ENCODE assay signal across 19 cellular contexts in genomic region chr18:3827236-3827635, GRCh38.
DNase-seq lines count a peak whose midpoint lies in the region; ATAC-seq, FAIRE-seq and TF ChIP-seq lines count a peak whose summit lies in the region.
"Had no signal": no experiment of that assay in that cellular context is flagged by ENCODE, and none has a peak within 500 bp of the region (broad histone marks: within the 10 kb centered on the region; RNA-seq: fewer than 3 reads in every experiment).

No MANE protein-coding gene starts in this region.

- H3K9ac ChIP-seq in BLaER1 treated with 17β-estradiol and CSF1 and Interleukin-3, amounts not matched to agents 10 nM and 100 nM = no peak overlapping the region
- no peak overlapping the region for H3K9ac ChIP-seq in Karpas-422 (ENCODE audit: low read length)
- no peak overlapping the region for H3K9ac ChIP-seq in GM12878 (ENCODE audit: control insufficient read depth, insufficient read depth, low read length)
- no peak overlapping the region for H3K9ac ChIP-seq in neural progenitor cell

- CTCF ChIA-PET in GM12878 (lab: Yijun Ruan, JAX) = interaction anchor here (0.9 to 2.9 kb wide), 4 partner anchors 8 to 112 kb away, joined by 3 to 11 read pairs (median 6); no protein-coding TSS in a partner anchor

- H3K9me3 Mint-ChIP-seq in neural progenitor cell = peaks cover 3% of the 10 kb centered on the region

- no peaks in the 10 kb centered on the region for H3K27me3 ChIP-seq in BLaER1 treated with 17β-estradiol and CSF1 and Interleukin-3, amounts not matched to agents 10 nM and 100 nM
- H3K27me3 ChIP-seq in Karpas-422 (ENCODE audit: low read length) = no peaks in the 10 kb centered on the region
- H3K27me3 ChIP-seq in GM12878 (replicated peaks in 1 of 2; ENCODE audit: control insufficient read depth in 2 of 2, insufficient read depth in 2 of 2, low read length in 1 of 2) = no peaks in the 10 kb centered on the region
- H3K27me3 ChIP-seq in neural progenitor cell = no peaks in the 10 kb centered on the region
- H3K27me3 ChIP-seq in hepatocyte = no peaks in the 10 kb centered on the region
- H3K27me3 ChIP-seq: Peyer's patch had no signal

- H3K27ac ChIP-seq in BLaER1 treated with 17β-estradiol and CSF1 and Interleukin-3, amounts not matched to agents 10 nM and 100 nM = no peak overlapping the region
- no peak overlapping the region for H3K27ac ChIP-seq in Karpas-422 (ENCODE audit: low read length)
- no peak overlapping the region for H3K27ac ChIP-seq in GM12878 (ENCODE audit: control insufficient read depth, insufficient read depth)
- H3K27ac ChIP-seq in neural progenitor cell = peak overlapping the region; percentile 96
- no peak overlapping the region for H3K27ac ChIP-seq in hepatocyte
- H3K27ac ChIP-seq: Peyer's patch had no signal

- peaks cover 36% of the 10 kb centered on the region for H3F3A ChIP-seq in neural progenitor cell (ENCODE audit: low read depth)

- intact Hi-C loops in GM12878 (cut with micrococcal nuclease; ENCODE audit: unreplicated experiment) = no loop called here

- H3K4me1 ChIP-seq in BLaER1 treated with 17β-estradiol and CSF1 and Interleukin-3, amounts not matched to agents 10 nM and 100 nM = peaks cover 0 to 11% (median 8%) of the 10 kb centered on the region in 10 experiments; a peak in 12 of 20 replicates
- H3K4me1 ChIP-seq in Karpas-422 (ENCODE audit: low read length) (peaks cover 9% of the 10 kb centered on the region), GM12878 (ENCODE audit: control insufficient read depth, insufficient read depth, low read length) (no peaks in the 10 kb centered on the region), neural progenitor cell (peaks cover 30% of the 10 kb centered on the region), hepatocyte (ENCODE audit: insufficient read depth) (no peaks in the 10 kb centered on the region)
- H3K4me1 ChIP-seq: Peyer's patch had no signal

- peaks cover 3% of the 10 kb centered on the region for H3K36me3 Mint-ChIP-seq in neural progenitor cell
- H3K36me3 Mint-ChIP-seq: CD14-positive monocyte had no signal

- RAD21 ChIA-PET in GM12878 (lab: Charles Lee; ENCODE audit: unreplicated experiment) = interaction anchor here (0.6 to 0.9 kb wide), 3 partner anchors 14 to 49 kb away, joined by 3 read pairs; no protein-coding TSS in a partner anchor

- POLR2A ChIA-PET in GM12878 (lab: Charles Lee) = interaction anchor here (0.7 to 1.3 kb wide), 2 partner anchors 12 to 14 kb away, joined by 4 to 7 read pairs; no protein-coding TSS in a partner anchor

- peaks cover 23% of the 10 kb centered on the region for H3K4me1 Mint-ChIP-seq in neural progenitor cell
- H3K4me1 Mint-ChIP-seq: CD14-positive monocyte had no signal

- WGBS in GM12878 (ENCODE audit: insufficient coverage, insufficient replicate concordance, low lambda C conversion rate, missing lambda C conversion rate) = 1% methylated on average over 5 of the region's 5 CpGs
- WGBS in hepatocyte (ENCODE audit: low lambda C conversion rate, missing lambda C conversion rate) = 47% methylated on average over 5 of the region's 5 CpGs

- TF ChIP-seq POLR2A in GM12878 (IDR thresholded peaks at IDR 0.05; ENCODE audit: low read depth, low read length) = no peak

- H3K4me3 ChIP-seq in BLaER1 treated with 17β-estradiol and CSF1 and Interleukin-3, amounts not matched to agents 10 nM and 100 nM = no peak overlapping the region
- H3K4me3 ChIP-seq in Karpas-422 (ENCODE audit: low read length) (no peak overlapping the region), GM12878 (no peak overlapping the region), neural progenitor cell (peak overlapping the region; percentile 13), hepatocyte (no peak overlapping the region)
- H3K4me3 ChIP-seq: Peyer's patch had no signal

- TF ChIP-seq EP300 in GM12878 (IDR thresholded peaks at IDR 0.05; ENCODE audit: borderline replicate concordance in 1 of 2, control insufficient read depth in 1 of 2, low read depth in 2 of 2, low read length in 2 of 2) = no peak

- no peak for FAIRE-seq in GM12878 (lab: Jason Lieb, UNC)
- FAIRE-seq: A204.1 had no signal

- no peak for ATAC-seq in GM12878

- H3K79me2 ChIP-seq in Karpas-422 (ENCODE audit: low read length) = no peaks in the 10 kb centered on the region
- H3K79me2 ChIP-seq in GM12878 (ENCODE audit: control insufficient read depth, insufficient read depth, low read length) = no peaks in the 10 kb centered on the region
- H3K79me2 ChIP-seq in neural progenitor cell (ENCODE audit: low read depth) = no peaks in the 10 kb centered on the region
- H3K79me2 ChIP-seq in hepatocyte = no peaks in the 10 kb centered on the region

- peak overlapping the region; percentile 67 for H3K27ac Mint-ChIP-seq in neural progenitor cell
- H3K27ac Mint-ChIP-seq: CD14-positive monocyte had no signal

- peaks cover 0 to 7% (median 0%) of the 10 kb centered on the region in 11 experiments; a peak in 4 of 22 replicates for H3K9me3 ChIP-seq in BLaER1 treated with 17β-estradiol and CSF1 and Interleukin-3, amounts not matched to agents 10 nM and 100 nM (replicated peaks in 1 of 11)
- no peaks in the 10 kb centered on the region for H3K9me3 ChIP-seq in Karpas-422 (ENCODE audit: low read length)
- H3K9me3 ChIP-seq in GM12878 (replicated peaks; ENCODE audit: control insufficient read depth, insufficient read depth, low read length) = no peaks in the 10 kb centered on the region
- no peaks in the 10 kb centered on the region for H3K9me3 ChIP-seq in neural progenitor cell (ENCODE audit: low read depth)
- H3K9me3 ChIP-seq in hepatocyte (ENCODE audit: low read depth) = no peaks in the 10 kb centered on the region
- H3K9me3 ChIP-seq: Peyer's patch had no signal

- no peaks in the 10 kb centered on the region for H3K36me3 ChIP-seq in BLaER1 treated with 17β-estradiol and CSF1 and Interleukin-3, amounts not matched to agents 10 nM and 100 nM
- no peaks in the 10 kb centered on the region for H3K36me3 ChIP-seq in Karpas-422 (ENCODE audit: insufficient read depth, low read length)
- H3K36me3 ChIP-seq in GM12878 (ENCODE audit: control insufficient read depth in 2 of 2, insufficient read depth in 2 of 2, low read length in 1 of 2) = no peaks in the 10 kb centered on the region
- peaks cover 7% of the 10 kb centered on the region for H3K36me3 ChIP-seq in neural progenitor cell
- H3K36me3 ChIP-seq in hepatocyte (replicated peaks; ENCODE audit: insufficient read depth, low read depth) = no peaks in the 10 kb centered on the region
- H3K36me3 ChIP-seq: Peyer's patch had no signal

- H3K27me3 Mint-ChIP-seq in neural progenitor cell (ENCODE audit: insufficient read depth, low read depth) = peaks cover 2% of the 10 kb centered on the region

- 0 out of 2 replicates have a peak overlapping the region, but pooled peaks have one; percentile 23 for H2AFZ ChIP-seq in Karpas-422 (ENCODE audit: low read length)
- H2AFZ ChIP-seq in GM12878 (ENCODE audit: control insufficient read depth, low read depth, low read length) = no peak overlapping the region
- no peak overlapping the region for H2AFZ ChIP-seq in neural progenitor cell (replicated peaks)
- H2AFZ ChIP-seq in hepatocyte = no peak overlapping the region

- no peak overlapping the region for H3K4me3 Mint-ChIP-seq in neural progenitor cell

- SMC1A ChIA-PET in GM12878 (lab: Charles Lee; ENCODE audit: uncharacterized antibody, unreplicated experiment) = interaction anchor here (1.0 to 1.9 kb wide), 5 partner anchors 10 to 23 kb away, joined by 3 to 10 read pairs (median 4); no protein-coding TSS in a partner anchor

- peak overlapping the region in 10 of 11 experiments; percentile 8 to 58 (median 37); a peak in 13 of 22 replicates for H3K4me2 ChIP-seq in BLaER1 treated with 17β-estradiol and CSF1 and Interleukin-3, amounts not matched to agents 10 nM and 100 nM
- H3K4me2 ChIP-seq in Karpas-422 (ENCODE audit: low read depth, low read length, poor library complexity, severe bottlenecking) (no peak overlapping the region), GM12878 (ENCODE audit: control insufficient read depth, insufficient read depth) (no peak overlapping the region), neural progenitor cell (peak overlapping the region; percentile 63), hepatocyte (no peak overlapping the region)

- DNase-seq in Karpas-422 (no peak), GM12878 (ENCODE audit: low read depth, low spot score) (no peak), neural progenitor cell (ENCODE audit: low spot score) (peak; percentile 70), NCI-H2029 (lab: John Stamatoyannopoulos, UW) (no peak), superior temporal gyrus (ENCODE audit: extremely low spot score) (no peak), hepatocyte (ENCODE audit: low spot score) (no peak)
- DNase-seq in stimulated activated CD4-positive, alpha-beta T cell treated with anti-CD3 and anti-CD28 coated beads, Interleukin-2, amount 100 ng/mL, for 24 hours = no peak
- DNase-seq: COR-L47, DMS153, H7, MV-4-11, NCI-H1417, NCI-H187 treated with DMSO at 0.1 percent for 48 hours, NCI-H510A, Peyer's patch, SHP77 had no signal

- no peak for TF ChIP-seq RAD21 in GM12878 (IDR thresholded peaks at IDR 0.05; ENCODE audit: insufficient read depth, low read depth, low read length)

- no peaks in the 10 kb centered on the region for H3K9me2 ChIP-seq in Karpas-422 (replicated peaks; ENCODE audit: insufficient read depth, low read length)
- H3K9me2 ChIP-seq in hepatocyte (replicated peaks; ENCODE audit: insufficient read depth) = no peaks in the 10 kb centered on the region

- no peak for TF ChIP-seq CTCF in GM12878 (IDR thresholded peaks at IDR 0.05 in 2 of 3, conservative IDR thresholded peaks at IDR 0.05 in 1 of 3; ENCODE audit: control insufficient read depth in 2 of 3, extremely low read depth in 1 of 3, insufficient read depth in 1 of 3, low read depth in 3 of 3, low read length in 3 of 3)
- TF ChIP-seq CTCF in neural progenitor cell (IDR thresholded peaks at IDR 0.05) = no peak
- TF ChIP-seq CTCF in hepatocyte (IDR thresholded peaks at IDR 0.05; ENCODE audit: poor library complexity) = no peak

- BruUV-seq in GM12878 (replicated peaks; lab: Mats Ljungman, UMichigan) = no TSS peak

- H4K20me1 ChIP-seq in BLaER1 treated with 17β-estradiol and CSF1 and Interleukin-3, amounts not matched to agents 10 nM and 100 nM = no peaks in the 10 kb centered on the region
- H4K20me1 ChIP-seq in Karpas-422 (ENCODE audit: insufficient read depth, low read depth, low read length) = no peaks in the 10 kb centered on the region
- no peaks in the 10 kb centered on the region for H4K20me1 ChIP-seq in GM12878 (ENCODE audit: control insufficient read depth, insufficient read depth)
- no peaks in the 10 kb centered on the region for H4K20me1 ChIP-seq in neural progenitor cell (ENCODE audit: low read depth)
- no peaks in the 10 kb centered on the region for H4K20me1 ChIP-seq in hepatocyte (ENCODE audit: insufficient read depth, poor library complexity, severe bottlenecking)

- in situ Hi-C loops in GM12878 (cut with MboI) = no loop called here

TF ChIP-seq in GM12878, 131 proteins besides CTCF, POLR2A, EP300 and RAD21:
- peak; percentile 24 for TF ChIP-seq MEF2B (IDR thresholded peaks at IDR 0.05; ENCODE audit: partially characterized antibody, poor library complexity, severe bottlenecking)
- no peak for TF ChIP-seq CREM (IDR thresholded peaks at IDR 0.05; ENCODE audit: low read depth)

Comparison
In these comparisons a context has a peak if more than half of its experiments do, and no peak if none do; other contexts are left out.
1. H3K4me2 ChIP-seq: peak in BLaER1 treated with 17β-estradiol and CSF1 and Interleukin-3, amounts not matched to agents 10 nM and 100 nM (10 of 11) and neural progenitor cell (single experiment); none in Karpas-422 (single experiment), GM12878 (single experiment) and hepatocyte (single experiment).